ENCODE assay signal across 1 cellular context in genomic region chr18:9835796-9836195, GRCh38.
TF ChIP-seq lines count a peak whose summit lies in the region.

No MANE protein-coding gene starts in this region.

TF ChIP-seq in WTC11, 78 proteins besides CTCF, POLR2A, EP300 and RAD21 (continued from another document):
- TF ChIP-seq, protein P1, sequence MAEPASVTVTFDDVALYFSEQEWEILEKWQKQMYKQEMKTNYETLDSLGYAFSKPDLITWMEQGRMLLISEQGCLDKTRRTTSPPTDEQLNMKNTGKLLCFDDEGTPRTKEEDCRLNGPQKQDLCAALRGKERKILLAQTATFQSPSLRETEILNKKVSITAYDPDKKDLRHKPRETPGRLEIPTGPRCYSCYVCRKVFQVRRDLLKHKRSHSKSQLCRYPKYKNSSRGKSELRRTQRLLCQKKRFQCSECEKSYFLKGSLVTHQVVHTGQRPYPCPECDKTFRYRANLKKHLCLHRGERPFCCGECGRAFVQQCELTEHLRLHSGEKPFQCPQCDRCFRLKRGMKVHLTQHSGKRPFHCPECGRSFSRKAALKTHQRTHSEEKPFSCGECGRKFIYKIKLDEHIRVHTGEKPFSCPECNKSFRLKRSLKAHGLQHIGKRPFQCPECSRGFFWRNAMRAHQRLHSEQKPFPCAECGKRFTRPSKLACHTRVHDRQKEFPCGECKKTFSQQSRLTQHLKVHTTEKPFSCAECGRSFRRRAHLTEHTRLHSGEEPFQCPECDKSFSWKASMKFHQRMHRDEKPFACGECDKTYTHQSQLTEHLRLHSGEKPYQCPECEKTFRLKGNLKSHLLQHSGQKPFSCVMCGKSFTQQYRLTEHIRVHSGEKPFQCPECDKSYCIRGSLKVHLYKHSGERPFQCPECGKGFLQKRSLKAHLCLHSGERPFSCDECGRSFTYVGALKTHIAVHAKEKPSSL (CRISPR knock-in tag; conservative IDR thresholded peaks at IDR 0.05) = no peak
- TF ChIP-seq ETV6 (CRISPR knock-in tag; IDR thresholded peaks at IDR 0.05) = no peak
- TF ChIP-seq, protein P2, sequence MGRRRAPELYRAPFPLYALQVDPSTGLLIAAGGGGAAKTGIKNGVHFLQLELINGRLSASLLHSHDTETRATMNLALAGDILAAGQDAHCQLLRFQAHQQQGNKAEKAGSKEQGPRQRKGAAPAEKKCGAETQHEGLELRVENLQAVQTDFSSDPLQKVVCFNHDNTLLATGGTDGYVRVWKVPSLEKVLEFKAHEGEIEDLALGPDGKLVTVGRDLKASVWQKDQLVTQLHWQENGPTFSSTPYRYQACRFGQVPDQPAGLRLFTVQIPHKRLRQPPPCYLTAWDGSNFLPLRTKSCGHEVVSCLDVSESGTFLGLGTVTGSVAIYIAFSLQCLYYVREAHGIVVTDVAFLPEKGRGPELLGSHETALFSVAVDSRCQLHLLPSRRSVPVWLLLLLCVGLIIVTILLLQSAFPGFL (CRISPR knock-in tag; IDR thresholded peaks at IDR 0.05; ENCODE audit: borderline replicate concordance) = no peak
- no peak for TF ChIP-seq FOXJ3 (CRISPR knock-in tag; IDR thresholded peaks at IDR 0.05; ENCODE audit: borderline replicate concordance)
